Comparison of ENCODE assay signal across 1 cellular context in the genomic region with DNA sequence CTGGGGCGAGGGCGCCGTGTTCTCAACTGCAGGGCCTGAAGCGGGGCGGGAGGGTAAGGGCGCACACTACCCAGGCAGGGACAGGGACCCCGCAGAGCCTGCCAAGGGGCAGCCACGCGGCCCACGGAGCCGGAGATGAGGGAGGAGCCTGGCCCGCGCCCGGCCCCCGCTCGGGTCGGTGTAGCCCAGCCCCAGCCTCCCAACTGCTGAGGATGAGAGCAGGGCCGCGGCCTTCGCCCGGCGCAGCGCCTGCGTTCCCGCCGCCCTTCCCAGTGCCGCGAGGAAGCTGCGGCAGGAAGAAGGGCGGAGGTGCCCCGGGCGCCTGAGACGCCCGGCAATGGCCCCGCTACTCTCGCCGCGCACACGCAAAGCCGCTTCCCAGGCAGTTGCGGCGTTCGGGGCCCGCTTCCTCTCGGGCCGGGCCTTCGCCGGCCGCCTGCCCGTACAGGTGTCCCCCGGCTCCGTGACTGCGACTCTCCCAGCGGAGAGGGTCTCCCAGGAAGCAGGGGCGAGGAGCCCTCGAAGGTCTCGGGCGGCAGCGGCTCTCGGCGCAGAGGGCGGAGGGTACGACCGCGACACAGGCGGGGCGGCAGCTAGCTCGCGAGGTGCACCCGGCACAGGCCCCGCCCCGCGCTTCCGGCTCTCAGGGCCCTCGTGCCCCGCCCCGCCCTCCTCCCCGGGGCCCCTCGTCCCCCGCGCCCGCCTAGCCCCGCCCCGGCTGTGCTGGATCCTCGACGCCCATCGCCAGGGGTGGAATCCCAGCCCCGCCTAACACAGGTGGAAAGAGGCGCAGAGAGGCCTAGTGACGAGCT.
TF ChIP-seq lines count a peak whose summit lies in the region.

No MANE protein-coding gene starts in this region.

TF ChIP-seq in HEK293, 187 proteins besides CTCF, POLR2A, EP300 and RAD21 (continued from another document):
- peak; percentile 90 for TF ChIP-seq ZBTB11 (tag by site-specific recombination; conservative IDR thresholded peaks at IDR 0.05; ENCODE audit: low read depth)
- peak; percentile 90 for TF ChIP-seq ZNF341 (tag by site-specific recombination; IDR thresholded peaks at IDR 0.05; ENCODE audit: low read depth)
- no peak for TF ChIP-seq ZNF664 (tag by site-specific recombination; IDR thresholded peaks at IDR 0.05)
- TF ChIP-seq RBAK (tag by site-specific recombination; IDR thresholded peaks at IDR 0.05) = no peak
- TF ChIP-seq ZFP69B (tag by site-specific recombination; IDR thresholded peaks at IDR 0.05) = peak; percentile 37; the same call in 1 of the 2 replicates
- no peak for TF ChIP-seq REPIN1 (tag by site-specific recombination; IDR thresholded peaks at IDR 0.05; ENCODE audit: low read depth)
- TF ChIP-seq ZNF555 (tag by site-specific recombination; conservative IDR thresholded peaks at IDR 0.05) = no peak
- no peak for TF ChIP-seq SALL2 (tag by site-specific recombination; IDR thresholded peaks at IDR 0.05; ENCODE audit: borderline replicate concordance)
- TF ChIP-seq ZNF624 (tag by site-specific recombination; IDR thresholded peaks at IDR 0.05) = no peak
- peak; percentile 67 for TF ChIP-seq KLF9 (tag by site-specific recombination; IDR thresholded peaks at IDR 0.05; ENCODE audit: low read depth)
- no peak for TF ChIP-seq ZFP3 (tag by site-specific recombination; IDR thresholded peaks at IDR 0.05; ENCODE audit: low read depth)
- TF ChIP-seq ZBTB1 (tag by site-specific recombination; IDR thresholded peaks at IDR 0.05) = no peak
- TF ChIP-seq ZNF585B (tag by site-specific recombination; IDR thresholded peaks at IDR 0.05) = no peak
- peak; percentile 26; the same call in 1 of the 2 replicates for TF ChIP-seq ZIC2 (tag by site-specific recombination; IDR thresholded peaks at IDR 0.05)
- TF ChIP-seq REST (tag by site-specific recombination; IDR thresholded peaks at IDR 0.05) = peak; percentile 18; the same call in 1 of the 2 replicates
- TF ChIP-seq SP2 (tag by site-specific recombination; IDR thresholded peaks at IDR 0.05) = peak; percentile 55
- TF ChIP-seq, protein P1, sequence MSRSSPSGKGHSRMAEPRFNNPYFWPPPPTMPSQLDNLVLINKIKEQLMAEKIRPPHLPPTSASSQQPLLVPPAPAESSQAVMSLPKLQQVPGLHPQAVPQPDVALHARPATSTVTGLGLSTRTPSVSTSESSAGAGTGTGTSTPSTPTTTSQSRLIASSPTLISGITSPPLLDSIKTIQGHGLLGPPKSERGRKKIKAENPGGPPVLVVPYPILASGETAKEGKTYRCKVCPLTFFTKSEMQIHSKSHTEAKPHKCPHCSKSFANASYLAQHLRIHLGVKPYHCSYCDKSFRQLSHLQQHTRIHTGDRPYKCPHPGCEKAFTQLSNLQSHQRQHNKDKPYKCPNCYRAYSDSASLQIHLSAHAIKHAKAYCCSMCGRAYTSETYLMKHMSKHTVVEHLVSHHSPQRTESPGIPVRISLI (tag by site-specific recombination; IDR thresholded peaks at IDR 0.05) = no peak
- TF ChIP-seq, protein P2, sequence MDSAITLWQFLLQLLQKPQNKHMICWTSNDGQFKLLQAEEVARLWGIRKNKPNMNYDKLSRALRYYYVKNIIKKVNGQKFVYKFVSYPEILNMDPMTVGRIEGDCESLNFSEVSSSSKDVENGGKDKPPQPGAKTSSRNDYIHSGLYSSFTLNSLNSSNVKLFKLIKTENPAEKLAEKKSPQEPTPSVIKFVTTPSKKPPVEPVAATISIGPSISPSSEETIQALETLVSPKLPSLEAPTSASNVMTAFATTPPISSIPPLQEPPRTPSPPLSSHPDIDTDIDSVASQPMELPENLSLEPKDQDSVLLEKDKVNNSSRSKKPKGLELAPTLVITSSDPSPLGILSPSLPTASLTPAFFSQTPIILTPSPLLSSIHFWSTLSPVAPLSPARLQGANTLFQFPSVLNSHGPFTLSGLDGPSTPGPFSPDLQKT (IDR thresholded peaks at IDR 0.05; ENCODE audit: borderline replicate concordance, low read depth, low read length) = peak; percentile 59; the same call in 1 of the 2 replicates
- 0 out of 2 replicates have a peak, but pooled peaks have one; percentile 47 for TF ChIP-seq KLF7 (tag by site-specific recombination; IDR thresholded peaks at IDR 0.05; ENCODE audit: borderline replicate concordance)
- peak; percentile 81 for TF ChIP-seq GLIS2 (tag by site-specific recombination; IDR thresholded peaks at IDR 0.05)
- TF ChIP-seq ZNF707 (tag by site-specific recombination; IDR thresholded peaks at IDR 0.05) = no peak
- TF ChIP-seq ZXDB (tag by site-specific recombination; IDR thresholded peaks at IDR 0.05) = peak; percentile 88; the same call in 1 of the 2 replicates
- no peak for TF ChIP-seq ZNF132 (tag by site-specific recombination; IDR thresholded peaks at IDR 0.05; ENCODE audit: borderline replicate concordance)
- 0 out of 2 replicates have a peak, but pooled peaks have one; percentile 67 for TF ChIP-seq ZNF692 (tag by site-specific recombination; IDR thresholded peaks at IDR 0.05)
- TF ChIP-seq ZNF398 (tag by site-specific recombination; IDR thresholded peaks at IDR 0.05) = peak; percentile 27; the same call in 1 of the 2 replicates
- TF ChIP-seq, protein P3, sequence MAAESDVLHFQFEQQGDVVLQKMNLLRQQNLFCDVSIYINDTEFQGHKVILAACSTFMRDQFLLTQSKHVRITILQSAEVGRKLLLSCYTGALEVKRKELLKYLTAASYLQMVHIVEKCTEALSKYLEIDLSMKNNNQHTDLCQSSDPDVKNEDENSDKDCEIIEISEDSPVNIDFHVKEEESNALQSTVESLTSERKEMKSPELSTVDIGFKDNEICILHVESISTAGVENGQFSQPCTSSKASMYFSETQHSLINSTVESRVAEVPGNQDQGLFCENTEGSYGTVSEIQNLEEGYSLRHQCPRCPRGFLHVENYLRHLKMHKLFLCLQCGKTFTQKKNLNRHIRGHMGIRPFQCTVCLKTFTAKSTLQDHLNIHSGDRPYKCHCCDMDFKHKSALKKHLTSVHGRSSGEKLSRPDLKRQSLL (tag by site-specific recombination; IDR thresholded peaks at IDR 0.05) = peak; percentile 13; the same call in 1 of the 2 replicates
- TF ChIP-seq ZNF513 (tag by site-specific recombination; IDR thresholded peaks at IDR 0.05) = no peak
- no peak for TF ChIP-seq ZNF274 (IDR thresholded peaks at IDR 0.05; ENCODE audit: low read length)
- TF ChIP-seq ZNF274 (tag by site-specific recombination; IDR thresholded peaks at IDR 0.05; ENCODE audit: borderline replicate concordance) = no peak
- no peak for TF ChIP-seq ZNF211 (tag by site-specific recombination; IDR thresholded peaks at IDR 0.05; ENCODE audit: low read depth)
- no peak for TF ChIP-seq ZNF140 (tag by site-specific recombination; IDR thresholded peaks at IDR 0.05)
- no peak for TF ChIP-seq ZNF18 (tag by site-specific recombination; IDR thresholded peaks at IDR 0.05)
- peak; percentile 67 for TF ChIP-seq YY1 (tag by site-specific recombination; IDR thresholded peaks at IDR 0.05)
- no peak for TF ChIP-seq SCRT1 (tag by site-specific recombination; IDR thresholded peaks at IDR 0.05; ENCODE audit: borderline replicate concordance)
- TF ChIP-seq ZNF416 (tag by site-specific recombination; IDR thresholded peaks at IDR 0.05) = no peak
- TF ChIP-seq ZNF791 (tag by site-specific recombination; IDR thresholded peaks at IDR 0.05) = no peak
- no peak for TF ChIP-seq ZNF16 (tag by site-specific recombination; IDR thresholded peaks at IDR 0.05; ENCODE audit: low read depth)
